Comparison of ENCODE assay signal across 1 cellular context in genomic region chr19:10836478-10837325, GRCh38.
TF ChIP-seq lines count a peak whose summit lies in the region.

No MANE protein-coding gene starts in this region.

TF ChIP-seq in K562, 482 proteins besides CTCF, POLR2A, EP300 and RAD21 (continued from another document and continues in another):
- TF ChIP-seq ZNF668 (CRISPR knock-in tag; IDR thresholded peaks at IDR 0.05), result peak; percentile 88; the same call in 1 of the 2 replicates
- peak; percentile 93 for TF ChIP-seq ZNF644 (tag; IDR thresholded peaks at IDR 0.05; ENCODE audit: low read depth)
- TF ChIP-seq ZNF165 (CRISPR knock-in tag; IDR thresholded peaks at IDR 0.05; ENCODE audit: borderline replicate concordance), result peak; percentile 52; the same call in 1 of the 2 replicates
- TF ChIP-seq EGR1 (conservative IDR thresholded peaks at IDR 0.05), result peak; percentile 11; the same call in 1 of the 2 replicates
- no peak for TF ChIP-seq RBM34 (IDR thresholded peaks at IDR 0.05; ENCODE audit: borderline replicate concordance, insufficient read depth, low read length)
- TF ChIP-seq, protein P1, sequence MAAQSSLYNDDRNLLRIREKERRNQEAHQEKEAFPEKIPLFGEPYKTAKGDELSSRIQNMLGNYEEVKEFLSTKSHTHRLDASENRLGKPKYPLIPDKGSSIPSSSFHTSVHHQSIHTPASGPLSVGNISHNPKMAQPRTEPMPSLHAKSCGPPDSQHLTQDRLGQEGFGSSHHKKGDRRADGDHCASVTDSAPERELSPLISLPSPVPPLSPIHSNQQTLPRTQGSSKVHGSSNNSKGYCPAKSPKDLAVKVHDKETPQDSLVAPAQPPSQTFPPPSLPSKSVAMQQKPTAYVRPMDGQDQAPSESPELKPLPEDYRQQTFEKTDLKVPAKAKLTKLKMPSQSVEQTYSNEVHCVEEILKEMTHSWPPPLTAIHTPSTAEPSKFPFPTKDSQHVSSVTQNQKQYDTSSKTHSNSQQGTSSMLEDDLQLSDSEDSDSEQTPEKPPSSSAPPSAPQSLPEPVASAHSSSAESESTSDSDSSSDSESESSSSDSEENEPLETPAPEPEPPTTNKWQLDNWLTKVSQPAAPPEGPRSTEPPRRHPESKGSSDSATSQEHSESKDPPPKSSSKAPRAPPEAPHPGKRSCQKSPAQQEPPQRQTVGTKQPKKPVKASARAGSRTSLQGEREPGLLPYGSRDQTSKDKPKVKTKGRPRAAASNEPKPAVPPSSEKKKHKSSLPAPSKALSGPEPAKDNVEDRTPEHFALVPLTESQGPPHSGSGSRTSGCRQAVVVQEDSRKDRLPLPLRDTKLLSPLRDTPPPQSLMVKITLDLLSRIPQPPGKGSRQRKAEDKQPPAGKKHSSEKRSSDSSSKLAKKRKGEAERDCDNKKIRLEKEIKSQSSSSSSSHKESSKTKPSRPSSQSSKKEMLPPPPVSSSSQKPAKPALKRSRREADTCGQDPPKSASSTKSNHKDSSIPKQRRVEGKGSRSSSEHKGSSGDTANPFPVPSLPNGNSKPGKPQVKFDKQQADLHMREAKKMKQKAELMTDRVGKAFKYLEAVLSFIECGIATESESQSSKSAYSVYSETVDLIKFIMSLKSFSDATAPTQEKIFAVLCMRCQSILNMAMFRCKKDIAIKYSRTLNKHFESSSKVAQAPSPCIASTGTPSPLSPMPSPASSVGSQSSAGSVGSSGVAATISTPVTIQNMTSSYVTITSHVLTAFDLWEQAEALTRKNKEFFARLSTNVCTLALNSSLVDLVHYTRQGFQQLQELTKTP (IDR thresholded peaks at IDR 0.05; ENCODE audit: low read depth in 1 of 2, partially characterized antibody in 2 of 2), result peak; percentile 70 to 88
- TF ChIP-seq ZNF551 (CRISPR knock-in tag; IDR thresholded peaks at IDR 0.05), result no peak
- peak; percentile 86; the same call in 1 of the 2 replicates for TF ChIP-seq ZHX1 (conservative IDR thresholded peaks at IDR 0.05; ENCODE audit: low read length)
- peak in 1 of 2 experiments; percentile 94; a peak in 2 of 4 replicates for TF ChIP-seq ZNF639 (CRISPR knock-in tag; conservative IDR thresholded peaks at IDR 0.05 in 1 of 2, IDR thresholded peaks at IDR 0.05 in 1 of 2)
- peak; percentile 98 for TF ChIP-seq MYC (IDR thresholded peaks at IDR 0.05; ENCODE audit: low read depth, low read length)
- TF ChIP-seq MYC (CRISPR knock-in tag; IDR thresholded peaks at IDR 0.05; ENCODE audit: borderline replicate concordance, low read depth), result no peak; the same call in none of the 2 replicates
- TF ChIP-seq JUND (IDR thresholded peaks at IDR 0.05; ENCODE audit: borderline replicate concordance, low read depth, low read length), result peak; percentile 70
- peak; percentile 64; the same call in 2 of the 3 replicates for TF ChIP-seq JUND (tag; IDR thresholded peaks at IDR 0.05; ENCODE audit: borderline replicate concordance, low read depth, low read length)
- TF ChIP-seq ZNF134 (CRISPR knock-in tag; conservative IDR thresholded peaks at IDR 0.05), result peak; percentile 40
- peak; percentile 12 for TF ChIP-seq MAFK (IDR thresholded peaks at IDR 0.05; ENCODE audit: low read length)
- peak; percentile 66 for TF ChIP-seq ELF4 (CRISPR knock-in tag; IDR thresholded peaks at IDR 0.05)
- TF ChIP-seq TAF9B (IDR thresholded peaks at IDR 0.05; ENCODE audit: partially characterized antibody), result no peak
- peak; percentile 97 for TF ChIP-seq ZNF584 (CRISPR knock-in tag; IDR thresholded peaks at IDR 0.05; ENCODE audit: low read depth)
- TF ChIP-seq RB1 (IDR thresholded peaks at IDR 0.05; ENCODE audit: low read depth), result peak; percentile 88
- peak; percentile 98 for TF ChIP-seq CXXC5 (CRISPR knock-in tag; IDR thresholded peaks at IDR 0.05)
- TF ChIP-seq IRF9 (tag; IDR thresholded peaks at IDR 0.05), result peak; percentile 55; the same call in 1 of the 2 replicates
- no peak for TF ChIP-seq SMAD1 (IDR thresholded peaks at IDR 0.05; ENCODE audit: low read depth, low read length, partially characterized antibody)
- peak; percentile 67 for TF ChIP-seq MXI1 (IDR thresholded peaks at IDR 0.05; ENCODE audit: low read depth, low read length)
- peak; percentile 76; the same call in 1 of the 2 replicates for TF ChIP-seq DIDO1 (tag; IDR thresholded peaks at IDR 0.05; ENCODE audit: low read depth)
- TF ChIP-seq RBFOX2 (IDR thresholded peaks at IDR 0.05; ENCODE audit: low read depth, low read length), result peak; percentile 18; the same call in 1 of the 2 replicates
- 0 out of 2 replicates have a peak, but pooled peaks have one; percentile 62 for TF ChIP-seq ZNF830 (CRISPR knock-in tag; IDR thresholded peaks at IDR 0.05)
- TF ChIP-seq HEY1 (CRISPR knock-in tag; IDR thresholded peaks at IDR 0.05; ENCODE audit: borderline replicate concordance), result no peak
- TF ChIP-seq MED1 (CRISPR knock-in tag; IDR thresholded peaks at IDR 0.05; ENCODE audit: borderline replicate concordance), result 0 out of 2 replicates have a peak, but pooled peaks have one; percentile 20
- TF ChIP-seq ETV6 (IDR thresholded peaks at IDR 0.05; ENCODE audit: borderline replicate concordance in 1 of 2, low read depth in 2 of 2, low read length in 1 of 2), result no peak; a peak in 1 of 4 replicates
- peak; percentile 96 for TF ChIP-seq ETV6 (CRISPR knock-in tag; IDR thresholded peaks at IDR 0.05; ENCODE audit: borderline replicate concordance)
- no peak for TF ChIP-seq THAP7 (CRISPR knock-in tag; IDR thresholded peaks at IDR 0.05)
- peak; percentile 86; the same call in 1 of the 2 replicates for TF ChIP-seq TGIF2 (CRISPR knock-in tag; IDR thresholded peaks at IDR 0.05)
- TF ChIP-seq ZNF175 (CRISPR knock-in tag; IDR thresholded peaks at IDR 0.05; ENCODE audit: low read depth), result peak; percentile 98
- TF ChIP-seq THRAP3 (IDR thresholded peaks at IDR 0.05; ENCODE audit: borderline replicate concordance), result peak; percentile 68; the same call in 1 of the 2 replicates
- no peak for TF ChIP-seq DACH1 (IDR thresholded peaks at IDR 0.05; ENCODE audit: partially characterized antibody)
- peak; percentile 87 for TF ChIP-seq TBP (optimal IDR thresholded peaks at IDR 0.05; ENCODE audit: low read depth, low read length)
- TF ChIP-seq MNT (conservative IDR thresholded peaks at IDR 0.05), result peak; percentile 97
- TF ChIP-seq MBD1 (CRISPR knock-in tag; IDR thresholded peaks at IDR 0.05), result peak; percentile 99
- peak; percentile 61; the same call in 1 of the 2 replicates for TF ChIP-seq BHLHE40 (IDR thresholded peaks at IDR 0.05; ENCODE audit: low read length)
- 0 out of 2 replicates have a peak, but pooled peaks have one; percentile 3 for TF ChIP-seq CHCHD3 (CRISPR knock-in tag; IDR thresholded peaks at IDR 0.05)
- no peak for TF ChIP-seq POLR3G (IDR thresholded peaks at IDR 0.05; ENCODE audit: extremely low read depth, insufficient read length, insufficient replicate concordance)
- TF ChIP-seq ZNF253 (CRISPR knock-in tag; conservative IDR thresholded peaks at IDR 0.05), result no peak
- TF ChIP-seq ZBTB1 (CRISPR knock-in tag; IDR thresholded peaks at IDR 0.05; ENCODE audit: borderline replicate concordance, low read depth), result peak; percentile 77
- peak; percentile 79; the same call in 1 of the 2 replicates for TF ChIP-seq KAT7 (CRISPR knock-in tag; IDR thresholded peaks at IDR 0.05; ENCODE audit: borderline replicate concordance)
- TF ChIP-seq HLTF (IDR thresholded peaks at IDR 0.05), result peak; percentile 77; the same call in 1 of the 2 replicates
- no peak for TF ChIP-seq KAT2B (IDR thresholded peaks at IDR 0.05; ENCODE audit: low read depth, low read length)
- TF ChIP-seq WHSC1 (IDR thresholded peaks at IDR 0.05; ENCODE audit: low read length), result no peak
- 0 out of 2 replicates have a peak, but pooled peaks have one; percentile 33 for TF ChIP-seq PHB2 (IDR thresholded peaks at IDR 0.05; ENCODE audit: low read depth)
- TF ChIP-seq FOS (IDR thresholded peaks at IDR 0.05; ENCODE audit: extremely low read depth, insufficient read length), result peak; percentile 0
- peak; percentile 62; the same call in 1 of the 2 replicates for TF ChIP-seq SAFB (IDR thresholded peaks at IDR 0.05; ENCODE audit: borderline replicate concordance, low read depth, low read length)
- TF ChIP-seq ZC3H4 (CRISPR knock-in tag; IDR thresholded peaks at IDR 0.05; ENCODE audit: borderline replicate concordance), result no peak
- TF ChIP-seq NONO (IDR thresholded peaks at IDR 0.05; ENCODE audit: low read depth in 2 of 2, low read length in 1 of 2), result no peak
- 0 out of 2 replicates have a peak, but pooled peaks have one; percentile 45 for TF ChIP-seq NCOA1 (IDR thresholded peaks at IDR 0.05; ENCODE audit: low read depth)
- peak; percentile 78; the same call in 1 of the 2 replicates for TF ChIP-seq CBFB (CRISPR knock-in tag; IDR thresholded peaks at IDR 0.05)
- peak; percentile 42 for TF ChIP-seq MTA1 (IDR thresholded peaks at IDR 0.05; ENCODE audit: borderline replicate concordance)
- peak; percentile 75 to 92 for TF ChIP-seq TRIM24 (IDR thresholded peaks at IDR 0.05)
- TF ChIP-seq LARP7 (IDR thresholded peaks at IDR 0.05), result peak; percentile 76; the same call in 1 of the 2 replicates
